2 cellular contexts compared by ENCODE assay signal in the genomic region with DNA sequence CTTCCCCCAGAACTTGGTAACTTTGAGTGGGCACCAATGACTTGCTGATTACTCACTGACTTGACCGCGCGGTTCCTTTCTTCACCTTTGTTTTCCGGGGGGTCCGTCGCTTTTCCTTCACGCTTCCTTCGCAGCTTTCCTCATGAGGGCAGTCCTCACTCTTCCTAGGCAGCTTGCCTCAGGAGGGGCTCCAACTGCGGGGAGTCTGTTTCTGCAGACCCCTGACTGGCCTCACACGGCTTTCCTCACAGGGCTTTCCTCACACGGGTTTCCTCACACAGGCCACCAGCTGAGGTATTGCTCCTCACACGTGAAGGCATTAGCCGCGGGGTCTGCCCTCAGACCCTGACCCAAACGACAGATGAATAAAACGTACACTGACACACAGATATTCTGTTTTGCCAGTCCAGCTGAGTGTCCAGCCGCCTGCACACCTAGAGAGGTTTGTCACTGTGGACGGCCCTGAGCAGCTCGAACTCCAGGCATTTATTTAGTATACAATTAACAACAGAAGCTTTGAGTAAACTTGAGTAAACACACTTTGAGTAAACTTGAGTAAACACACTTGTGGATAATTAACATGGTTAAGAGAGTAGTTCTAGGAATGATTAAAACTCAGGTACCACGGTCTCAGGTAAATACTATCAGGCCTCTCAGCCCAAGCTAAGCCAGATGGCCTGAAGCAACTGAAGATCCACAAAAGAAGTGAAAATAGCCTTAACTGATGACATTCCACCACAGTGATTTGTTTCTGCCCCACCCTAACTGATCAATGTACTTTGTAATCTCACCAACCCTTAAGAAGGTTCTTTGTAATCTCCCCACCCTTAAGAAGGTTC.
TF ChIP-seq lines count a peak whose summit lies in the region.

No MANE protein-coding gene starts in this region.

TF ChIP-seq in A549, 52 proteins besides CTCF, POLR2A, EP300 and RAD21:
- no peak for TF ChIP-seq SMC3 (IDR thresholded peaks at IDR 0.05)
- no peak for TF ChIP-seq RCOR1 (IDR thresholded peaks at IDR 0.05; ENCODE audit: low read depth, low read length)
- TF ChIP-seq MAFK (IDR thresholded peaks at IDR 0.05; ENCODE audit: partially characterized antibody): no peak
- no peak for TF ChIP-seq RARB (CRISPR knock-in tag; IDR thresholded peaks at IDR 0.05)
- no peak for TF ChIP-seq KDM5A (IDR thresholded peaks at IDR 0.05)
- TF ChIP-seq ZFP36 (IDR thresholded peaks at IDR 0.05; ENCODE audit: borderline replicate concordance, partially characterized antibody): no peak
- TF ChIP-seq CEBPB (IDR thresholded peaks at IDR 0.05): no peak
- no peak for TF ChIP-seq GATA3 (IDR thresholded peaks at IDR 0.05; ENCODE audit: borderline replicate concordance)
- TF ChIP-seq CBX8 (IDR thresholded peaks at IDR 0.05): no peak
- no peak for TF ChIP-seq HDAC2 (IDR thresholded peaks at IDR 0.05)
- TF ChIP-seq, protein P1, sequence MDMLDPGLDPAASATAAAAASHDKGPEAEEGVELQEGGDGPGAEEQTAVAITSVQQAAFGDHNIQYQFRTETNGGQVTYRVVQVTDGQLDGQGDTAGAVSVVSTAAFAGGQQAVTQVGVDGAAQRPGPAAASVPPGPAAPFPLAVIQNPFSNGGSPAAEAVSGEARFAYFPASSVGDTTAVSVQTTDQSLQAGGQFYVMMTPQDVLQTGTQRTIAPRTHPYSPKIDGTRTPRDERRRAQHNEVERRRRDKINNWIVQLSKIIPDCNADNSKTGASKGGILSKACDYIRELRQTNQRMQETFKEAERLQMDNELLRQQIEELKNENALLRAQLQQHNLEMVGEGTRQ (IDR thresholded peaks at IDR 0.05): no peak
- TF ChIP-seq ZNF302 (CRISPR knock-in tag; IDR thresholded peaks at IDR 0.05): no peak
TF ChIP-seq in A549: peak in this region for 0.

TF ChIP-seq in K562, 482 proteins besides CTCF, POLR2A, EP300 and RAD21:
- no peak for TF ChIP-seq RBM17 (IDR thresholded peaks at IDR 0.05; ENCODE audit: borderline replicate concordance, low read depth, low read length)
- TF ChIP-seq, protein P2, sequence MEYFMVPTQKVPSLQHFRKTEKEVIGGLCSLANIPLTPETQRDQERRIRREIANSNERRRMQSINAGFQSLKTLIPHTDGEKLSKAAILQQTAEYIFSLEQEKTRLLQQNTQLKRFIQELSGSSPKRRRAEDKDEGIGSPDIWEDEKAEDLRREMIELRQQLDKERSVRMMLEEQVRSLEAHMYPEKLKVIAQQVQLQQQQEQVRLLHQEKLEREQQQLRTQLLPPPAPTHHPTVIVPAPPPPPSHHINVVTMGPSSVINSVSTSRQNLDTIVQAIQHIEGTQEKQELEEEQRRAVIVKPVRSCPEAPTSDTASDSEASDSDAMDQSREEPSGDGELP (CRISPR knock-in tag; IDR thresholded peaks at IDR 0.05; ENCODE audit: borderline replicate concordance): 0 out of 2 replicates have a peak, but pooled peaks have one; percentile 22
- TF ChIP-seq, protein P3, sequence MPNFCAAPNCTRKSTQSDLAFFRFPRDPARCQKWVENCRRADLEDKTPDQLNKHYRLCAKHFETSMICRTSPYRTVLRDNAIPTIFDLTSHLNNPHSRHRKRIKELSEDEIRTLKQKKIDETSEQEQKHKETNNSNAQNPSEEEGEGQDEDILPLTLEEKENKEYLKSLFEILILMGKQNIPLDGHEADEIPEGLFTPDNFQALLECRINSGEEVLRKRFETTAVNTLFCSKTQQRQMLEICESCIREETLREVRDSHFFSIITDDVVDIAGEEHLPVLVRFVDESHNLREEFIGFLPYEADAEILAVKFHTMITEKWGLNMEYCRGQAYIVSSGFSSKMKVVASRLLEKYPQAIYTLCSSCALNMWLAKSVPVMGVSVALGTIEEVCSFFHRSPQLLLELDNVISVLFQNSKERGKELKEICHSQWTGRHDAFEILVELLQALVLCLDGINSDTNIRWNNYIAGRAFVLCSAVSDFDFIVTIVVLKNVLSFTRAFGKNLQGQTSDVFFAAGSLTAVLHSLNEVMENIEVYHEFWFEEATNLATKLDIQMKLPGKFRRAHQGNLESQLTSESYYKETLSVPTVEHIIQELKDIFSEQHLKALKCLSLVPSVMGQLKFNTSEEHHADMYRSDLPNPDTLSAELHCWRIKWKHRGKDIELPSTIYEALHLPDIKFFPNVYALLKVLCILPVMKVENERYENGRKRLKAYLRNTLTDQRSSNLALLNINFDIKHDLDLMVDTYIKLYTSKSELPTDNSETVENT (CRISPR knock-in tag; IDR thresholded peaks at IDR 0.05): no peak
- TF ChIP-seq CREM (IDR thresholded peaks at IDR 0.05; ENCODE audit: low read depth): no peak
